In genomic region chr9:86354882-86355399, GRCh38 we compare ENCODE assay signal across 8 cellular contexts. TPM values are rescaled to one million over a fixed set of nuclear protein-coding genes. Genes with fewer than 3 reads are reported as not detected.
A peak's percentile ranks its signal among the peaks of the same experiment; 100 is the strongest.
DNase-seq lines count a peak whose midpoint lies in the region; ATAC-seq and TF ChIP-seq lines count a peak whose summit lies in the region.

No MANE protein-coding gene starts in this region.

- peak overlapping the region; percentile 45 to 68 for H3K18ac ChIP-seq in mesenchymal stem cell (ENCODE audit: low read depth in 1 of 2, low read length in 2 of 2)

- no TSS peak for BruUV-seq in Calu3 (replicated peaks; lab: Mats Ljungman, UMichigan)

- peak overlapping the region; percentile 24 for H2BK5ac ChIP-seq in mesenchymal stem cell (ENCODE audit: low read depth, low read length, poor library complexity, severe bottlenecking)

- peaks cover 23% of the 10 kb centered on the region for H3K36me3 ChIP-seq in MG63
- H3K36me3 ChIP-seq in mesenchymal stem cell (ENCODE audit: control insufficient read depth in 1 of 2, insufficient read depth in 2 of 2, low read depth in 1 of 2, low read length in 2 of 2), result peaks cover 5 to 22% of the 10 kb centered on the region in 2 experiments
- H3K36me3 ChIP-seq in aorta (ENCODE audit: control insufficient read depth in 1 of 2, insufficient read depth in 2 of 2, low read length in 1 of 2), result no peaks in the 10 kb centered on the region

- 32% methylated on average over 16 of the region's 20 CpGs for WGBS in mesenchymal stem cell
- 14% methylated on average over 20 of the region's 20 CpGs for WGBS in aorta, 2 donors

- intact Hi-C loops in Calu3 (cut with micrococcal nuclease; ENCODE audit: unreplicated experiment), result no loop called here
- intact Hi-C loops in aorta (cut with DNase I), result no loop called here

- peak overlapping the region; percentile 75 for H3K4me2 ChIP-seq in mesenchymal stem cell (ENCODE audit: low read length, poor library complexity, severe bottlenecking)

- H3K9me3 Mint-ChIP-seq in Calu3 (ENCODE audit: low read depth, unreplicated experiment), result no peaks in the 10 kb centered on the region

- CTCF ChIA-PET in Calu3 (lab: Charles Lee), result no interaction called here

- H3K4me3 Mint-ChIP-seq in Calu3 (ENCODE audit: low read depth, unreplicated experiment), result peak overlapping the region; percentile 99

- H3K14ac ChIP-seq in mesenchymal stem cell (ENCODE audit: low read length in 2 of 2), result no peak overlapping the region

- peak overlapping the region; percentile 77 for H3K27ac Mint-ChIP-seq in Calu3 (ENCODE audit: unreplicated experiment)

- TF ChIP-seq CTCF in Calu3 (IDR thresholded peaks at IDR 0.05; ENCODE audit: unreplicated experiment) (no peak), cardiac fibroblast (IDR thresholded peaks at IDR 0.05; ENCODE audit: low read depth, low read length) (no peak)

- no peaks in the 10 kb centered on the region for H3K9me3 ChIP-seq in MG63
- no peaks in the 10 kb centered on the region for H3K9me3 ChIP-seq in mesenchymal stem cell (ENCODE audit: control insufficient read depth, low read length)
- no peaks in the 10 kb centered on the region for H3K9me3 ChIP-seq in aorta (ENCODE audit: control insufficient read depth, low read length)

- peak overlapping the region; percentile 97 for H3K9ac ChIP-seq in mesenchymal stem cell (ENCODE audit: low read length)

- peaks cover 2% of the 10 kb centered on the region for H3K79me1 ChIP-seq in mesenchymal stem cell (replicated peaks; ENCODE audit: low read length, poor library complexity, severe bottlenecking)

- H3K4me1 ChIP-seq in mesenchymal stem cell (ENCODE audit: control insufficient read depth, insufficient read depth, low read depth, low read length), result peaks cover 3% of the 10 kb centered on the region
- H3K4me1 ChIP-seq in aorta (ENCODE audit: control insufficient read depth in 1 of 2, insufficient read depth in 2 of 2, low read length in 2 of 2), result peaks cover 0 to 5% of the 10 kb centered on the region in 2 donors

- DNase-seq in Calu3 (no peak), MG63 (no peak), cardiac fibroblast (ENCODE audit: low read depth in 2 of 2) (peak in 1 of 2 donors; percentile 31), mesenchymal stem cell (no peak), aorta (no peak), NCI-H1048 (lab: John Stamatoyannopoulos, UW) (no peak)

- H2AK5ac ChIP-seq in mesenchymal stem cell (ENCODE audit: low read length, severe bottlenecking), result no peak overlapping the region

- H2BK120ac ChIP-seq in mesenchymal stem cell (ENCODE audit: low read depth, low read length), result peak overlapping the region; percentile 71

- peak overlapping the region; percentile 48 for H2AFZ ChIP-seq in mesenchymal stem cell (ENCODE audit: low read depth, low read length)

- no peaks in the 10 kb centered on the region for H3K27me3 Mint-ChIP-seq in Calu3 (ENCODE audit: unreplicated experiment)

- H3K4me1 Mint-ChIP-seq in Calu3 (ENCODE audit: low read depth, unreplicated experiment), result no peaks in the 10 kb centered on the region

- H3K36me3 Mint-ChIP-seq in Calu3 (ENCODE audit: insufficient read depth, unreplicated experiment), result peaks cover 26% of the 10 kb centered on the region

- ATAC-seq in aorta (ENCODE audit: low FRiP score) (no peak), HG02973 (IDR thresholded peaks at IDR 0.05; ENCODE audit: unreplicated experiment) (no peak), GM21786 (IDR thresholded peaks at IDR 0.05; ENCODE audit: unreplicated experiment) (no peak)

- H2BK12ac ChIP-seq in mesenchymal stem cell (ENCODE audit: low read length in 2 of 2), result no peak overlapping the region

- no peak overlapping the region for H3K23ac ChIP-seq in mesenchymal stem cell (ENCODE audit: low read length in 2 of 2)

- peak overlapping the region; percentile 77 for H2BK15ac ChIP-seq in mesenchymal stem cell (ENCODE audit: low read depth, poor library complexity, severe bottlenecking)

- peak overlapping the region; percentile 5 to 81 for H3K4ac ChIP-seq in mesenchymal stem cell (ENCODE audit: low read depth in 1 of 2, low read length in 2 of 2)

- H3K27me3 ChIP-seq in MG63 (no peaks in the 10 kb centered on the region), mesenchymal stem cell (ENCODE audit: control insufficient read depth in 1 of 2, insufficient read depth in 1 of 2, low read length in 2 of 2) (no peaks in the 10 kb centered on the region), aorta (ENCODE audit: control insufficient read depth in 1 of 2, insufficient read depth in 2 of 2, low read length in 1 of 2) (no peaks in the 10 kb centered on the region)

- H3K27ac ChIP-seq in mesenchymal stem cell (ENCODE audit: low read length, poor library complexity, severe bottlenecking), result peak overlapping the region; percentile 61
- peak overlapping the region; percentile 34 to 61 for H3K27ac ChIP-seq in aorta (ENCODE audit: low read depth in 1 of 2, low read length in 2 of 2)

- peak overlapping the region; percentile 68 for H4K91ac ChIP-seq in mesenchymal stem cell (ENCODE audit: low read length)

- H3K4me3 ChIP-seq in MG63 (peak overlapping the region; percentile 97), cardiac fibroblast (replicated peaks in 1 of 2; ENCODE audit: low read depth in 2 of 2, low read length in 2 of 2) (peak overlapping the region; percentile 64 to 95), mesenchymal stem cell (ENCODE audit: insufficient read depth in 1 of 2, low read depth in 1 of 2, low read length in 2 of 2) (peak overlapping the region; percentile 63 to 98), aorta (ENCODE audit: low read length in 2 of 2) (peak overlapping the region; percentile 52 to 89)

- H4K8ac ChIP-seq in mesenchymal stem cell (ENCODE audit: low read length), result peak overlapping the region; percentile 87

RNA-seq across cellular contexts. Expression of gene TUT7, which starts 0.7 kb away (rescaled TPM):
- 16.2 and 21.4 TPM in 2 replicates for total RNA-seq in Calu3 (2022)
- 9.9 and 11.8 TPM in 2 replicates for total RNA-seq in MG63 (2014; rRNA removed; shearing (Covaris generic); ENCODE audit: low replicate concordance)
- 17.0 TPM for polyA plus RNA-seq in mesenchymal stem cell (2013, experiment 1 of 2)
- polyA plus RNA-seq in mesenchymal stem cell (2013, experiment 2 of 2), result 15.7 TPM
- 10 to 100 TPM; 27.9 to 38.1 TPM for total RNA-seq in aorta
- polyA plus RNA-seq in aorta, result 1 to 10 TPM; 7.1 to 8.4 TPM
